In the genomic region with DNA sequence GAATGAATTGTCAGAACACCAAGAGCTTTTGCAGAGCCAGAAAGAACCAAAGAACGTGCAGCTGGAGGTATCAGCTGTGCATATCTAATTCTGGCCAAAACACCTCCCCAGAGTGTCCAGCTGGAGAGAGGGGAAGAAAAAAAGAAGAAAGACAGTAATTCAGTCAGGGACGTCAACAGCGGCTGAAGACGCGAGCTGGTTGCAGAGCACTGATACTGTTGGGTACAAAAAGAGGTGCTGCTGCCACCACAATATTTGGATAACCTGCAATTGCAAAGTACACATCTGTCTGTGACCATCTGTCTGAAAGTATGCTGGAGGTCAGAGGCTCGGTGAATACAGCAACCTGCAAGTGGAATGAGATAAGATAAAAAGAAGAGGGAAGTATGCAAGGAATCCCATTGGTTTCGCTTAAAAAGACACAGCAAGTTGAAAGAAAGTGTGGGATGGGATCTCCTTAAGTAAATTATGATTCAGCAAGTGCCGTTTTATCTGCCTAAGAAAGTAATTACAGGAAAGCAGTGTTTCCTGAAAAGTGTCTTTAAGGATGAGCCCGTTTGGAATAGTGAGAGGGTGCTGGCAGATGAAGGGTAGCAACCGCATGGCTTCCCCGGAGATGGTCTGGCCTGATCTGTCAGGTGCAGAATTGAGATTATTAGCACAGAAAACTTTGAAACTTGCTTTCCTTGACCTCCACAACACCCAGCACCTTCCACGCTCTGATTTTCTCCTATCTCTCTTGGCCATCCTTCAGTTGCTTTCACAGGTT, we compare ENCODE assay signal across 1 cellular context.
TF ChIP-seq lines count a peak whose summit lies in the region.

No MANE protein-coding gene starts in this region.

TF ChIP-seq in K562, 482 proteins besides CTCF, POLR2A, EP300 and RAD21 (continued from another document and continues in another):
- TF ChIP-seq, protein P1, sequence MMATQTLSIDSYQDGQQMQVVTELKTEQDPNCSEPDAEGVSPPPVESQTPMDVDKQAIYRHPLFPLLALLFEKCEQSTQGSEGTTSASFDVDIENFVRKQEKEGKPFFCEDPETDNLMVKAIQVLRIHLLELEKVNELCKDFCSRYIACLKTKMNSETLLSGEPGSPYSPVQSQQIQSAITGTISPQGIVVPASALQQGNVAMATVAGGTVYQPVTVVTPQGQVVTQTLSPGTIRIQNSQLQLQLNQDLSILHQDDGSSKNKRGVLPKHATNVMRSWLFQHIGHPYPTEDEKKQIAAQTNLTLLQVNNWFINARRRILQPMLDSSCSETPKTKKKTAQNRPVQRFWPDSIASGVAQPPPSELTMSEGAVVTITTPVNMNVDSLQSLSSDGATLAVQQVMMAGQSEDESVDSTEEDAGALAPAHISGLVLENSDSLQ (IDR thresholded peaks at IDR 0.05): no peak
- TF ChIP-seq NFIC (IDR thresholded peaks at IDR 0.05) (peak; percentile 54), RBM17 (IDR thresholded peaks at IDR 0.05; ENCODE audit: borderline replicate concordance, low read depth, low read length) (no peak), MYC (IDR thresholded peaks at IDR 0.05; ENCODE audit: low read depth, low read length) (peak; percentile 31), MYC (CRISPR knock-in tag; IDR thresholded peaks at IDR 0.05; ENCODE audit: borderline replicate concordance, low read depth) (no peak), CTBP1 (IDR thresholded peaks at IDR 0.05; ENCODE audit: borderline replicate concordance) (peak; percentile 94), MTF1 (CRISPR knock-in tag; IDR thresholded peaks at IDR 0.05; ENCODE audit: borderline replicate concordance) (no peak), PML (IDR thresholded peaks at IDR 0.05; ENCODE audit: low read length) (peak; percentile 94), KLF16 (IDR thresholded peaks at IDR 0.05) (peak; percentile 91), COPS2 (conservative IDR thresholded peaks at IDR 0.05) (no peak), ZKSCAN3 (CRISPR knock-in tag; IDR thresholded peaks at IDR 0.05) (no peak), ZNF318 (IDR thresholded peaks at IDR 0.05; ENCODE audit: borderline replicate concordance in 1 of 2, low read depth in 1 of 2) (peak in 1 of 2 experiments; percentile 35; a peak in 1 of 4 replicates), HMGN3 (IDR thresholded peaks at IDR 0.05; ENCODE audit: borderline replicate concordance, extremely low read depth, insufficient read length, low read depth, low read length) (no peak), ZNF589 (CRISPR knock-in tag; IDR thresholded peaks at IDR 0.05; ENCODE audit: low read depth) (peak; percentile 86), GABPA (tag; conservative IDR thresholded peaks at IDR 0.05; ENCODE audit: low read depth) (no peak), LEF1 (IDR thresholded peaks at IDR 0.05) (peak; percentile 32; the same call in 1 of the 2 replicates), NCOR1 (IDR thresholded peaks at IDR 0.05) (peak; percentile 88), ARID1B (IDR thresholded peaks at IDR 0.05) (peak; percentile 93), SOX6 (IDR thresholded peaks at IDR 0.05) (peak; percentile 87), NRF1 (conservative IDR thresholded peaks at IDR 0.05 in 1 of 2, IDR thresholded peaks at IDR 0.05 in 1 of 2) (0 out of 4 replicates have a peak, but pooled peaks of 1 of the 2 experiments have one; percentile 7), HOXB6 (CRISPR knock-in tag; IDR thresholded peaks at IDR 0.05; ENCODE audit: borderline replicate concordance) (no peak), ZKSCAN8 (CRISPR knock-in tag; IDR thresholded peaks at IDR 0.05) (peak; percentile 63; the same call in 1 of the 2 replicates), SAP30 (IDR thresholded peaks at IDR 0.05; ENCODE audit: borderline replicate concordance, insufficient read depth, low read depth, low read length, poor library complexity, severe bottlenecking) (no peak), ARNT (IDR thresholded peaks at IDR 0.05) (no peak), RBM15 (IDR thresholded peaks at IDR 0.05; ENCODE audit: insufficient read depth, low read length) (no peak), ZBTB11 (CRISPR knock-in tag; IDR thresholded peaks at IDR 0.05) (peak in 1 of 3 experiments; percentile 37; a peak in 1 of 6 replicates), ZNF121 (CRISPR knock-in tag; conservative IDR thresholded peaks at IDR 0.05) (no peak), TRIM24 (IDR thresholded peaks at IDR 0.05) (peak; percentile 74 to 86), ZNF384 (IDR thresholded peaks at IDR 0.05; ENCODE audit: low read depth, low read length) (peak; percentile 35; the same call in 1 of the 2 replicates), OTX1 (CRISPR knock-in tag; IDR thresholded peaks at IDR 0.05) (no peak), SNRNP70 (optimal IDR thresholded peaks at IDR 0.05; ENCODE audit: low read depth, low read length) (no peak), PREB (CRISPR knock-in tag; IDR thresholded peaks at IDR 0.05) (no peak), TAL1 (IDR thresholded peaks at IDR 0.05) (peak; percentile 94), ATF7 (IDR thresholded peaks at IDR 0.05) (0 out of 2 replicates have a peak, but pooled peaks have one; percentile 59), ERF (CRISPR knock-in tag; IDR thresholded peaks at IDR 0.05) (no peak), CXXC5 (CRISPR knock-in tag; IDR thresholded peaks at IDR 0.05) (peak; percentile 93), FOXM1 (IDR thresholded peaks at IDR 0.05; ENCODE audit: low read depth) (peak; percentile 85; the same call in 1 of the 2 replicates), FOXM1 (CRISPR knock-in tag; IDR thresholded peaks at IDR 0.05; ENCODE audit: low read depth) (no peak), NUFIP1 (IDR thresholded peaks at IDR 0.05; ENCODE audit: partially characterized antibody) (no peak), TRIM28 (IDR thresholded peaks at IDR 0.05) (no peak), LCOR (CRISPR knock-in tag; IDR thresholded peaks at IDR 0.05) (peak; percentile 66; the same call in 1 of the 2 replicates)
- TF ChIP-seq, protein P2, sequence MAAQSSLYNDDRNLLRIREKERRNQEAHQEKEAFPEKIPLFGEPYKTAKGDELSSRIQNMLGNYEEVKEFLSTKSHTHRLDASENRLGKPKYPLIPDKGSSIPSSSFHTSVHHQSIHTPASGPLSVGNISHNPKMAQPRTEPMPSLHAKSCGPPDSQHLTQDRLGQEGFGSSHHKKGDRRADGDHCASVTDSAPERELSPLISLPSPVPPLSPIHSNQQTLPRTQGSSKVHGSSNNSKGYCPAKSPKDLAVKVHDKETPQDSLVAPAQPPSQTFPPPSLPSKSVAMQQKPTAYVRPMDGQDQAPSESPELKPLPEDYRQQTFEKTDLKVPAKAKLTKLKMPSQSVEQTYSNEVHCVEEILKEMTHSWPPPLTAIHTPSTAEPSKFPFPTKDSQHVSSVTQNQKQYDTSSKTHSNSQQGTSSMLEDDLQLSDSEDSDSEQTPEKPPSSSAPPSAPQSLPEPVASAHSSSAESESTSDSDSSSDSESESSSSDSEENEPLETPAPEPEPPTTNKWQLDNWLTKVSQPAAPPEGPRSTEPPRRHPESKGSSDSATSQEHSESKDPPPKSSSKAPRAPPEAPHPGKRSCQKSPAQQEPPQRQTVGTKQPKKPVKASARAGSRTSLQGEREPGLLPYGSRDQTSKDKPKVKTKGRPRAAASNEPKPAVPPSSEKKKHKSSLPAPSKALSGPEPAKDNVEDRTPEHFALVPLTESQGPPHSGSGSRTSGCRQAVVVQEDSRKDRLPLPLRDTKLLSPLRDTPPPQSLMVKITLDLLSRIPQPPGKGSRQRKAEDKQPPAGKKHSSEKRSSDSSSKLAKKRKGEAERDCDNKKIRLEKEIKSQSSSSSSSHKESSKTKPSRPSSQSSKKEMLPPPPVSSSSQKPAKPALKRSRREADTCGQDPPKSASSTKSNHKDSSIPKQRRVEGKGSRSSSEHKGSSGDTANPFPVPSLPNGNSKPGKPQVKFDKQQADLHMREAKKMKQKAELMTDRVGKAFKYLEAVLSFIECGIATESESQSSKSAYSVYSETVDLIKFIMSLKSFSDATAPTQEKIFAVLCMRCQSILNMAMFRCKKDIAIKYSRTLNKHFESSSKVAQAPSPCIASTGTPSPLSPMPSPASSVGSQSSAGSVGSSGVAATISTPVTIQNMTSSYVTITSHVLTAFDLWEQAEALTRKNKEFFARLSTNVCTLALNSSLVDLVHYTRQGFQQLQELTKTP (IDR thresholded peaks at IDR 0.05; ENCODE audit: low read depth in 1 of 2, partially characterized antibody in 2 of 2): peak in 1 of 2 experiments; percentile 59
- TF ChIP-seq, protein P3, sequence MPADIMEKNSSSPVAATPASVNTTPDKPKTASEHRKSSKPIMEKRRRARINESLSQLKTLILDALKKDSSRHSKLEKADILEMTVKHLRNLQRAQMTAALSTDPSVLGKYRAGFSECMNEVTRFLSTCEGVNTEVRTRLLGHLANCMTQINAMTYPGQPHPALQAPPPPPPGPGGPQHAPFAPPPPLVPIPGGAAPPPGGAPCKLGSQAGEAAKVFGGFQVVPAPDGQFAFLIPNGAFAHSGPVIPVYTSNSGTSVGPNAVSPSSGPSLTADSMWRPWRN (IDR thresholded peaks at IDR 0.05; ENCODE audit: low read depth): peak; percentile 87
- TF ChIP-seq, protein P4, sequence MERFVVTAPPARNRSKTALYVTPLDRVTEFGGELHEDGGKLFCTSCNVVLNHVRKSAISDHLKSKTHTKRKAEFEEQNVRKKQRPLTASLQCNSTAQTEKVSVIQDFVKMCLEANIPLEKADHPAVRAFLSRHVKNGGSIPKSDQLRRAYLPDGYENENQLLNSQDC (CRISPR knock-in tag; IDR thresholded peaks at IDR 0.05): no peak
